1 cellular context compared by ENCODE assay signal in genomic region chr12:49987620-49988303, GRCh38.
TF ChIP-seq lines count a peak whose summit lies in the region.

No MANE protein-coding gene starts in this region.

TF ChIP-seq in HepG2, 621 proteins besides CTCF, POLR2A, EP300 and RAD21 (continues in another document):
- TF ChIP-seq SOX13 (IDR thresholded peaks at IDR 0.05) (no peak), SOX13 (CRISPR knock-in tag; conservative IDR thresholded peaks at IDR 0.05 in 1 of 2, IDR thresholded peaks at IDR 0.05 in 1 of 2) (0 out of 4 replicates have a peak, but pooled peaks of 1 of the 2 experiments have one; percentile 6), TARDBP (CRISPR knock-in tag; IDR thresholded peaks at IDR 0.05) (0 out of 2 replicates have a peak, but pooled peaks have one; percentile 23), KDM5A (IDR thresholded peaks at IDR 0.05; ENCODE audit: borderline replicate concordance, low read length) (no peak), GFI1 (CRISPR knock-in tag; IDR thresholded peaks at IDR 0.05; ENCODE audit: borderline replicate concordance) (peak; percentile 75; the same call in 1 of the 2 replicates), ZNF362 (CRISPR knock-in tag; IDR thresholded peaks at IDR 0.05; ENCODE audit: borderline replicate concordance) (peak; percentile 62; the same call in 1 of the 2 replicates), HBP1 (CRISPR knock-in tag; IDR thresholded peaks at IDR 0.05; ENCODE audit: low read depth) (no peak), RCOR2 (CRISPR knock-in tag; IDR thresholded peaks at IDR 0.05) (0 out of 2 replicates have a peak, but pooled peaks have one; percentile 20), SIN3B (IDR thresholded peaks at IDR 0.05; ENCODE audit: low read length) (no peak), ZNF263 (CRISPR knock-in tag; IDR thresholded peaks at IDR 0.05) (no peak), ZNF501 (CRISPR knock-in tag; IDR thresholded peaks at IDR 0.05) (peak; percentile 33; the same call in 1 of the 2 replicates), MAX (IDR thresholded peaks at IDR 0.05) (0 out of 2 replicates have a peak, but pooled peaks have one; percentile 18), PHF21A (CRISPR knock-in tag; IDR thresholded peaks at IDR 0.05) (0 out of 2 replicates have a peak, but pooled peaks have one; percentile 34), MIXL1 (CRISPR knock-in tag; IDR thresholded peaks at IDR 0.05) (0 out of 2 replicates have a peak, but pooled peaks have one; percentile 48), TOPORS (CRISPR knock-in tag; IDR thresholded peaks at IDR 0.05) (0 out of 2 replicates have a peak, but pooled peaks have one; percentile 44), ZNF691 (CRISPR knock-in tag; IDR thresholded peaks at IDR 0.05; ENCODE audit: borderline replicate concordance, low read depth) (no peak), ARID5B (CRISPR knock-in tag; IDR thresholded peaks at IDR 0.05) (0 out of 2 replicates have a peak, but pooled peaks have one; percentile 15), SOX6 (IDR thresholded peaks at IDR 0.05) (no peak), SOX6 (CRISPR knock-in tag; IDR thresholded peaks at IDR 0.05) (peak; percentile 29; the same call in 1 of the 2 replicates), ZNF607 (CRISPR knock-in tag; IDR thresholded peaks at IDR 0.05; ENCODE audit: borderline replicate concordance) (peak; percentile 26; the same call in 1 of the 2 replicates), ZEB1 (IDR thresholded peaks at IDR 0.05; ENCODE audit: insufficient replicate concordance, low read depth) (no peak), ZNF792 (CRISPR knock-in tag; IDR thresholded peaks at IDR 0.05) (peak; percentile 46; the same call in 1 of the 2 replicates), IRX3 (CRISPR knock-in tag; IDR thresholded peaks at IDR 0.05; ENCODE audit: borderline replicate concordance, low read depth) (no peak), HNF1B (CRISPR knock-in tag; IDR thresholded peaks at IDR 0.05) (peak; percentile 86), PRDM10 (CRISPR knock-in tag; IDR thresholded peaks at IDR 0.05; ENCODE audit: low read depth) (0 out of 2 replicates have a peak, but pooled peaks have one; percentile 39), HOXA3 (CRISPR knock-in tag; IDR thresholded peaks at IDR 0.05) (0 out of 2 replicates have a peak, but pooled peaks have one; percentile 30), KDM4B (CRISPR knock-in tag; IDR thresholded peaks at IDR 0.05) (no peak), ZSCAN9 (CRISPR knock-in tag; IDR thresholded peaks at IDR 0.05; ENCODE audit: borderline replicate concordance) (no peak), SMYD3 (CRISPR knock-in tag; IDR thresholded peaks at IDR 0.05) (no peak), NFYC (CRISPR knock-in tag; IDR thresholded peaks at IDR 0.05) (no peak), ZNF556 (CRISPR knock-in tag; IDR thresholded peaks at IDR 0.05; ENCODE audit: borderline replicate concordance) (0 out of 2 replicates have a peak, but pooled peaks have one; percentile 24), ZNF800 (CRISPR knock-in tag; IDR thresholded peaks at IDR 0.05) (no peak), SP4 (CRISPR knock-in tag; IDR thresholded peaks at IDR 0.05) (no peak), LBX2 (CRISPR knock-in tag; IDR thresholded peaks at IDR 0.05; ENCODE audit: borderline replicate concordance) (no peak), PATZ1 (CRISPR knock-in tag; IDR thresholded peaks at IDR 0.05) (peak; percentile 57; the same call in 1 of the 2 replicates), SALL1 (CRISPR knock-in tag; IDR thresholded peaks at IDR 0.05) (0 out of 2 replicates have a peak, but pooled peaks have one; percentile 41), FOXO1 (CRISPR knock-in tag; IDR thresholded peaks at IDR 0.05) (peak; percentile 25; the same call in 1 of the 2 replicates), FOXA3 (CRISPR knock-in tag; IDR thresholded peaks at IDR 0.05) (peak; percentile 33; the same call in 1 of the 2 replicates)
